In the genomic region with DNA sequence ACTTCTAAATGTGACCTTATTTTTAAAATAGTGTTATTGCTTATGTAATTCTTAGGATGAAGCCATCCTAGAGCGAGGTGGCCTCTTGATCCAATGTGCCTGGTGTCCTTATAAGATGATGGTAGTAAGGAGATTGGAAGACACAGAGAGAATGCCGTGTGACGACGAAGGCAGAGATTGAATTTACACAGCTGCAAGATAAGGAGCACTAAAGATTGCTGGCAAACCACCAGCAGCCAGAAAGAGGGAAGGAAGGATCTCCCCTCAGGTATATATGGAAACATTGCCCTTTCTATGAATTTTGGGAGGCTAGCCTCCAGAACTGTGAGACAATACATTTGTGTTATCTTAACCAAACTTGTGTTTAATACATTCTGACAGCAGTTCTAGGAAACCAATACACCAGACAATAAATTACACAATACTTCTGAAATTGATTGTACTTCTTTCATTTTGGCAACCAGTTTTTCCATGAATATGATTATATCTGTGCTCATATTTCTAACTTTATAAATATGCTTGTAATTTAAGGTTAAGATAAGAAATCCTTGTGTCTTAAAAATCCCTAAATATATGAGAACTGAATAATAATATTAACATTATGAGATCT, we compare ENCODE assay signal across 16 cellular contexts.
A peak's percentile ranks its signal among the peaks of the same experiment; 100 is the strongest.
DNase-seq lines count a peak whose midpoint lies in the region; ATAC-seq, FAIRE-seq and TF ChIP-seq lines count a peak whose summit lies in the region.
"Had no signal": no experiment of that assay in that cellular context is flagged by ENCODE, and none has a peak within 500 bp of the region (broad histone marks: within the 10 kb centered on the region; RNA-seq: fewer than 3 reads in every experiment).

No MANE protein-coding gene starts in this region.

- peaks cover 52 to 71% (median 71%) of the 10 kb centered on the region in 3 donors for H3K4me1 Mint-ChIP-seq in naive B cell

- peak overlapping the region; percentile 10; the same call in 1 of the 2 replicates for H2AFZ ChIP-seq in OCI-LY7 (ENCODE audit: low read length)

- H4K20me1 ChIP-seq in OCI-LY7 (ENCODE audit: insufficient read depth, low read length), result no peaks in the 10 kb centered on the region

- H3K9me3 ChIP-seq in OCI-LY7 (ENCODE audit: low read length), result 0 out of 2 replicates have a peak, but pooled peaks cover 4% of the 10 kb centered on the region
- no peaks in the 10 kb centered on the region for H3K9me3 ChIP-seq in tibial nerve
- H3K9me3 ChIP-seq: A549 had no signal

- H3K27me3 ChIP-seq in tibial nerve, result no peaks in the 10 kb centered on the region

- TF ChIP-seq EP300 in tibial nerve (IDR thresholded peaks at IDR 0.05), result no peak

- no peaks in the 10 kb centered on the region for H3K9me2 ChIP-seq in OCI-LY7 (ENCODE audit: insufficient read depth, low read length)

- peak overlapping the region; percentile 13 for H3K4me2 ChIP-seq in OCI-LY7 (ENCODE audit: low read length)
- H3K4me2 ChIP-seq: A549 had no signal

- ATAC-seq in naive B cell (ENCODE audit: low read depth in 2 of 2) (no peak), HG03378 (IDR thresholded peaks at IDR 0.05; ENCODE audit: unreplicated experiment) (no peak)
- ATAC-seq: A549; CD8-positive, alpha-beta T cell; HCT116 had no signal

- H3K36me3 ChIP-seq in OCI-LY7 (ENCODE audit: insufficient read depth, low read length) (no peaks in the 10 kb centered on the region), tibial nerve (no peaks in the 10 kb centered on the region)

- FAIRE-seq in GM19239 (lab: Jason Lieb, UNC), result peak; percentile 64
- FAIRE-seq: A549, D721Med had no signal

- no TSS peak for BruUV-seq in OCI-LY7 (replicated peaks; lab: Mats Ljungman, UMichigan)

- H3K27ac ChIP-seq in OCI-LY7 (ENCODE audit: low read depth, low read length, poor library complexity, severe bottlenecking) (peak overlapping the region; percentile 84), tibial nerve (no peak overlapping the region)
- H3K27ac ChIP-seq: A549, HL-60 had no signal

- POLR2A ChIA-PET in OCI-LY7 (lab: Charles Lee), result interaction anchor here (0.6 to 2.1 kb wide), 10 partner anchors 7 to 153 kb away, joined by 3 to 19 read pairs (median 4); no protein-coding TSS in a partner anchor

- H3K27ac Mint-ChIP-seq in naive B cell, result peak overlapping the region; percentile 31 to 98 (median 62)
- H3K27ac Mint-ChIP-seq: CD8-positive, alpha-beta T cell had no signal

- H3K9me3 Mint-ChIP-seq in naive B cell, result peaks cover 0 to 3% (median 0%) of the 10 kb centered on the region in 7 donors
- H3K9me3 Mint-ChIP-seq: CD8-positive, alpha-beta T cell had no signal

- H3K27me3 Mint-ChIP-seq in naive B cell, result no peaks in the 10 kb centered on the region

- WGBS in tibial nerve, 2 donors, result 54 to 61% methylated on average over 4 of the region's 4 CpGs

- intact Hi-C loops in OCI-LY7 (cut with micrococcal nuclease; ENCODE audit: unreplicated experiment), result loop anchor here (5.0 kb wide), 1 partner anchor 139 kb away; no protein-coding TSS in a partner anchor

- no peaks in the 10 kb centered on the region; the same call in 1 of the 2 replicates for H3K79me2 ChIP-seq in OCI-LY7 (ENCODE audit: insufficient read depth, low read depth, low read length)

- no peaks in the 10 kb centered on the region for H3K36me3 Mint-ChIP-seq in naive B cell
- H3K36me3 Mint-ChIP-seq: CD14-positive monocyte; CD8-positive, alpha-beta T cell had no signal

- no peak for TF ChIP-seq CTCF in OCI-LY7 (conservative IDR thresholded peaks at IDR 0.05; ENCODE audit: low read length)
- no peak for TF ChIP-seq CTCF in tibial nerve (IDR thresholded peaks at IDR 0.05)

- H3K4me3 ChIP-seq in OCI-LY7 (ENCODE audit: low read depth, low read length, poor library complexity, severe bottlenecking) (no peak overlapping the region), tibial nerve (no peak overlapping the region)
- H3K4me3 ChIP-seq: A549 had no signal

- CTCF ChIA-PET in OCI-LY7 (lab: Charles Lee; ENCODE audit: unreplicated experiment), result interaction anchor here (1.0 to 1.8 kb wide), 4 partner anchors 9 to 50 kb away, joined by 3 to 17 read pairs (median 4); no protein-coding TSS in a partner anchor

- TF ChIP-seq POLR2A in tibial nerve (IDR thresholded peaks at IDR 0.05), result no peak

- H3K4me3 Mint-ChIP-seq in naive B cell, result no peak overlapping the region
- H3K4me3 Mint-ChIP-seq: CD14-positive monocyte; CD8-positive, alpha-beta T cell had no signal

- H3K4me1 ChIP-seq in OCI-LY7 (ENCODE audit: insufficient read depth, low read length, poor library complexity, severe bottlenecking) (peaks cover 70% of the 10 kb centered on the region), tibial nerve (no peaks in the 10 kb centered on the region)
- H3K4me1 ChIP-seq: A549 had no signal

- DNase-seq in GM19239 (ENCODE audit: insufficient read length, low spot score) (no peak), OCI-LY7 (ENCODE audit: low spot score) (no peak), naive B cell (no peak), NCI-H2227 (lab: John Stamatoyannopoulos, UW; ENCODE audit: unreplicated experiment) (no peak), tibial nerve (ENCODE audit: low spot score in 2 of 2) (no peak)
- DNase-seq: CD8-positive, alpha-beta T cell; COR-L47; DMS153; DMS79 treated with DMSO at 0.1 percent for 48 hours; GF-D8 had no signal
